9 cellular contexts compared by ENCODE assay signal in genomic region chr3:177190701-177191100, GRCh38. TPM values are rescaled to one million over a fixed set of nuclear protein-coding genes. Genes with fewer than 3 reads are reported as not detected.
DNase-seq lines count a peak whose midpoint lies in the region; TF ChIP-seq lines count a peak whose summit lies in the region.
"Had no signal": no experiment of that assay in that cellular context is flagged by ENCODE, and none has a peak within 500 bp of the region (broad histone marks: within the 10 kb centered on the region; RNA-seq: fewer than 3 reads in every experiment).

No MANE protein-coding gene starts in this region.

- H3K14ac ChIP-seq in mesenchymal stem cell (ENCODE audit: low read length in 2 of 2) = no peak overlapping the region

- H2BK120ac ChIP-seq in mesenchymal stem cell (ENCODE audit: low read depth, low read length) = no peak overlapping the region

- H3K79me1 ChIP-seq in mesenchymal stem cell (replicated peaks; ENCODE audit: low read length, poor library complexity, severe bottlenecking) = no peaks in the 10 kb centered on the region

- no peaks in the 10 kb centered on the region for H4K20me1 ChIP-seq in mammary epithelial cell (ENCODE audit: insufficient read depth, low read length)

- H4K8ac ChIP-seq in mesenchymal stem cell (ENCODE audit: low read length) = no peak overlapping the region

- H3K4me2 ChIP-seq in mammary epithelial cell (ENCODE audit: insufficient read depth, low read depth, low read length) = peak overlapping the region; percentile 6
- H3K4me2 ChIP-seq in mesenchymal stem cell (ENCODE audit: low read length, poor library complexity, severe bottlenecking) = no peak overlapping the region

- H2AFZ ChIP-seq in mammary epithelial cell (ENCODE audit: low read depth, low read length) (no peak overlapping the region), mesenchymal stem cell (ENCODE audit: low read depth, low read length) (no peak overlapping the region)

- H3K9ac ChIP-seq in mammary epithelial cell (ENCODE audit: insufficient read depth, low read length) = no peak overlapping the region
- peak overlapping the region; percentile 72 for H3K9ac ChIP-seq in mesenchymal stem cell (ENCODE audit: low read length)

- H2BK12ac ChIP-seq in mesenchymal stem cell (ENCODE audit: low read length in 2 of 2) = no peak overlapping the region

- H3K27me3 Mint-ChIP-seq in Caco-2 (ENCODE audit: insufficient read depth, unreplicated experiment) = no peaks in the 10 kb centered on the region

- H3K36me3 ChIP-seq in A673 (ENCODE audit: insufficient read depth, low read length, poor library complexity, severe bottlenecking) (no peaks in the 10 kb centered on the region), HAP-1 (replicated peaks) (peaks cover 3% of the 10 kb centered on the region; the same call in 1 of the 2 replicates), mammary epithelial cell (ENCODE audit: insufficient read depth, low read length) (no peaks in the 10 kb centered on the region), mesenchymal stem cell (ENCODE audit: control insufficient read depth in 1 of 2, insufficient read depth in 2 of 2, low read depth in 1 of 2, low read length in 2 of 2) (no peaks in the 10 kb centered on the region), Caco-2 (ENCODE audit: control insufficient read depth, insufficient read depth, low read length) (no peaks in the 10 kb centered on the region)
- H3K36me3 ChIP-seq: right lobe of liver had no signal

- H2BK5ac ChIP-seq in mesenchymal stem cell (ENCODE audit: low read depth, low read length, poor library complexity, severe bottlenecking) = no peak overlapping the region

- H3K4ac ChIP-seq in mesenchymal stem cell (ENCODE audit: low read depth in 1 of 2, low read length in 2 of 2) = no peak overlapping the region

- H3K36me3 Mint-ChIP-seq in Caco-2 (ENCODE audit: insufficient read depth, unreplicated experiment) = peaks cover 14% of the 10 kb centered on the region

- no peak overlapping the region for H2AK5ac ChIP-seq in mesenchymal stem cell (ENCODE audit: low read length, severe bottlenecking)

- DNase-seq in A673 (ENCODE audit: low spot score) = no peak
- DNase-seq in HAP-1 (ENCODE audit: low spot score in 2 of 2) = peak; percentile 32 to 67
- DNase-seq in mammary epithelial cell = no peak
- peak; percentile 36 for DNase-seq in mesenchymal stem cell
- no peak for DNase-seq in Caco-2
- DNase-seq in cerebellar nuclear complex (lab: John Stamatoyannopoulos, UW) = no peak
- no peak for DNase-seq in G401 (ENCODE audit: low spot score)
- no peak for DNase-seq in activated CD4-positive, alpha-beta T cell treated with anti-CD3 and anti-CD28 coated beads for 48 hours
- DNase-seq: right lobe of liver had no signal

- H3K79me2 ChIP-seq in mammary epithelial cell (ENCODE audit: insufficient read depth, low read length) = peaks cover 99% of the 10 kb centered on the region

- in situ Hi-C loops in HAP-1 (cut with MboI; ENCODE audit: low sequenced_read_pairs) = no loop called here
- in situ Hi-C loops in mammary epithelial cell (cut with MboI; ENCODE audit: low sequenced_read_pairs in 2 of 2) = loop anchor here (10.0 to 25.0 kb wide), 4 partner anchors 164 to 397 kb away; no protein-coding TSS in a partner anchor
- in situ Hi-C loops in G401 (cut with HindIII; ENCODE audit: low sequenced_read_pairs) = no loop called here

- CTCF ChIA-PET in A673 (lab: Charles Lee) (no interaction called here), mammary epithelial cell (lab: Charles Lee; ENCODE audit: low non-redundant PET) (no interaction called here), Caco-2 (lab: Charles Lee) (no interaction called here)

- TF ChIP-seq CTCF in A673 (conservative IDR thresholded peaks at IDR 0.05; ENCODE audit: low read depth, low read length) (no peak), mammary epithelial cell (conservative IDR thresholded peaks at IDR 0.05 in 1 of 2, IDR thresholded peaks at IDR 0.05 in 1 of 2; ENCODE audit: extremely low read depth in 1 of 2, insufficient read depth in 1 of 2, low read depth in 1 of 2, low read length in 2 of 2) (no peak), Caco-2 (IDR thresholded peaks at IDR 0.05; ENCODE audit: insufficient read depth in 1 of 2, low read depth in 1 of 2, low read length in 1 of 2, severe bottlenecking in 1 of 2, unreplicated experiment in 1 of 2) (no peak)

- no peak overlapping the region for H3K4me3 Mint-ChIP-seq in Caco-2 (ENCODE audit: unreplicated experiment)

- H3K27me3 ChIP-seq in A673 (replicated peaks; ENCODE audit: insufficient read depth, low read depth, low read length, poor library complexity) = no peaks in the 10 kb centered on the region
- no peaks in the 10 kb centered on the region for H3K27me3 ChIP-seq in HAP-1 (ENCODE audit: low read depth)
- no peaks in the 10 kb centered on the region for H3K27me3 ChIP-seq in mammary epithelial cell (ENCODE audit: insufficient read depth, low read length)
- no peaks in the 10 kb centered on the region for H3K27me3 ChIP-seq in mesenchymal stem cell (ENCODE audit: control insufficient read depth in 1 of 2, insufficient read depth in 1 of 2, low read length in 2 of 2)
- no peaks in the 10 kb centered on the region for H3K27me3 ChIP-seq in Caco-2 (replicated peaks; ENCODE audit: control insufficient read depth, insufficient read depth, low read length)
- H3K27me3 ChIP-seq: right lobe of liver had no signal

- H4K91ac ChIP-seq in mesenchymal stem cell (ENCODE audit: low read length) = no peak overlapping the region

- 18% methylated on average over 3 of the region's 3 CpGs for WGBS in mammary epithelial cell (ENCODE audit: low coverage, missing lambda C conversion rate)
- 89% methylated on average over 3 of the region's 3 CpGs for WGBS in mesenchymal stem cell

- intact Hi-C loops in A673 (cut with micrococcal nuclease; ENCODE audit: unreplicated experiment) (loop anchor here (5.0 to 10.0 kb wide), 3 partner anchors 68 to 1134 kb away; no protein-coding TSS in a partner anchor), mammary epithelial cell (cut with micrococcal nuclease) (loop anchor here (10.0 kb wide), 2 partner anchors 236 to 1134 kb away; no protein-coding TSS in a partner anchor), Caco-2 (cut with micrococcal nuclease; ENCODE audit: unreplicated experiment) (loop anchor here (10.0 kb wide), 1 partner anchor 1194 kb away; no protein-coding TSS in a partner anchor)

- H3K27ac ChIP-seq in A673 (ENCODE audit: low read depth, low read length, poor library complexity, severe bottlenecking) = peak overlapping the region; percentile 12
- H3K27ac ChIP-seq in mammary epithelial cell (ENCODE audit: insufficient read depth, low read depth, low read length) = peak overlapping the region; percentile 43
- no peak overlapping the region for H3K27ac ChIP-seq in mesenchymal stem cell (ENCODE audit: low read length, poor library complexity, severe bottlenecking)
- H3K27ac ChIP-seq: right lobe of liver had no signal

- dilution Hi-C loops in mammary epithelial cell (cut with HindIII; ENCODE audit: low sequenced_read_pairs) = no loop called here

- H2BK15ac ChIP-seq in mesenchymal stem cell (ENCODE audit: low read depth, poor library complexity, severe bottlenecking) = no peak overlapping the region

- no peak overlapping the region for H3K18ac ChIP-seq in mesenchymal stem cell (ENCODE audit: low read depth in 1 of 2, low read length in 2 of 2)

- peaks cover 25% of the 10 kb centered on the region for H3K4me1 Mint-ChIP-seq in Caco-2 (ENCODE audit: low read depth, unreplicated experiment)

- BruUV-seq in A673 (replicated peaks; lab: Mats Ljungman, UMichigan) (no TSS peak), mammary epithelial cell (replicated peaks; lab: Mats Ljungman, UMichigan) (no TSS peak), Caco-2 (replicated peaks; lab: Mats Ljungman, UMichigan) (no TSS peak)

- H3K23ac ChIP-seq in mesenchymal stem cell (ENCODE audit: low read length in 2 of 2) = no peak overlapping the region

- H3K4me3 ChIP-seq in A673 (ENCODE audit: low read depth, low read length, poor library complexity, severe bottlenecking) = no peak overlapping the region
- H3K4me3 ChIP-seq in HAP-1 = no peak overlapping the region
- H3K4me3 ChIP-seq in mammary epithelial cell (replicated peaks in 1 of 3; ENCODE audit: insufficient read depth in 1 of 3, low read depth in 2 of 3, low read length in 3 of 3) = no peak overlapping the region
- H3K4me3 ChIP-seq in mesenchymal stem cell (ENCODE audit: insufficient read depth in 1 of 2, low read depth in 1 of 2, low read length in 2 of 2) = no peak overlapping the region
- H3K4me3 ChIP-seq in Caco-2 (ENCODE audit: low read depth, low read length) = no peak overlapping the region
- H3K4me3 ChIP-seq: right lobe of liver had no signal

- no peaks in the 10 kb centered on the region for H3K9me3 Mint-ChIP-seq in Caco-2 (ENCODE audit: unreplicated experiment)

- peaks cover 28% of the 10 kb centered on the region for H3K4me1 ChIP-seq in A673 (ENCODE audit: insufficient read depth, low read length, poor library complexity, severe bottlenecking)
- H3K4me1 ChIP-seq in HAP-1 = peaks cover 42% of the 10 kb centered on the region
- H3K4me1 ChIP-seq in mammary epithelial cell (ENCODE audit: insufficient read depth, low read length) = peaks cover 14% of the 10 kb centered on the region
- H3K4me1 ChIP-seq in mesenchymal stem cell (ENCODE audit: control insufficient read depth, insufficient read depth, low read depth, low read length) = no peaks in the 10 kb centered on the region
- peaks cover 8% of the 10 kb centered on the region; the same call in 1 of the 2 replicates for H3K4me1 ChIP-seq in Caco-2

- H3K27ac Mint-ChIP-seq in Caco-2 (ENCODE audit: unreplicated experiment) = no peak overlapping the region

- H3K9me3 ChIP-seq in A673 (ENCODE audit: low read depth, low read length, poor library complexity, severe bottlenecking) (no peaks in the 10 kb centered on the region), HAP-1 (no peaks in the 10 kb centered on the region), mammary epithelial cell (replicated peaks; ENCODE audit: insufficient read depth, low read length) (no peaks in the 10 kb centered on the region), mesenchymal stem cell (ENCODE audit: control insufficient read depth, low read length) (no peaks in the 10 kb centered on the region), Caco-2 (no peaks in the 10 kb centered on the region)
- H3K9me3 ChIP-seq: right lobe of liver had no signal

- POLR2A ChIA-PET in A673 (lab: Charles Lee; ENCODE audit: low non-redundant PET) = no interaction called here
- POLR2A ChIA-PET in Caco-2 (lab: Charles Lee) = no interaction called here

RNA-seq across cellular contexts. Expression of gene TBL1XR1, which starts 6.6 kb away (rescaled TPM):
- 186 and 220 TPM in 2 replicates for total RNA-seq in A673 (2021)
- total RNA-seq in mammary epithelial cell = 100 to 1,000 TPM; 157 to 187 TPM
- 54.2 TPM for polyA plus RNA-seq in mammary epithelial cell
- 371 TPM for polyA minus RNA-seq in mammary epithelial cell
- 26.7 TPM for polyA plus RNA-seq in mesenchymal stem cell (2013, experiment 1 of 2)
- polyA plus RNA-seq in mesenchymal stem cell (2013, experiment 2 of 2) = 27.8 TPM
- total RNA-seq in Caco-2 (2022) = 127 and 140 TPM in 2 replicates
- total RNA-seq in G401 (2014; rRNA removed; shearing (Covaris generic)) = 49.7 and 68.1 TPM in 2 replicates

Comparison
In these comparisons a context has a peak if more than half of its experiments do, and no peak if none do; other contexts are left out.
1. DNase-seq: peak in HAP-1 (2 of 2) and mesenchymal stem cell (single experiment); none in A673 (single experiment), mammary epithelial cell (single experiment), Caco-2 (0 of 2), cerebellar nuclear complex (0 of 2), G401 (single experiment) and activated CD4-positive, alpha-beta T cell treated with anti-CD3 and anti-CD28 coated beads for 48 hours (single experiment).
2. in situ Hi-C loops: an anchor here in mammary epithelial cell (10.0 to 25.0 kb wide); none called in HAP-1 and G401.